Comparison of ENCODE assay signal across 19 cellular contexts in the genomic region with DNA sequence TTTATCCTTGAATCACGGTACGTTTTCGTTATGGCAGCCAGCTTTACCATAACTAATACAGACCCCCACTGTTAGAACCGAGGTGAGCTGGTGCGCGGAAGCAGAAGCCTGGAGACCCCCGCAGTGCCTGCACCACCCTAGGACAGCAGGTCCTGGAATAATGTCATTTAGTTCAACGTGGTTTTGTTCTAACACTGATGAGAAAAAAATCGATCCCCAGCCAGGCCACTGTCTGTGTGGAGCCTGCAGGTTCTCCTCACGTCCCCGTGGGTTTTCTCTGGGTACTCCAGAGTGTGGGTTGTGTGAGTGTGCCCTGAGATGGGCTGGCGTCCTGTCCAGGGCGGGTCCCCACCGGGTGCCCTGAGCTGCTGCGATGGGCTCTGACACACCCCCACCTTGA.
DNase-seq lines count a peak whose midpoint lies in the region; ATAC-seq, FAIRE-seq and TF ChIP-seq lines count a peak whose summit lies in the region.
"Had no signal": no experiment of that assay in that cellular context is flagged by ENCODE, and none has a peak within 500 bp of the region (broad histone marks: within the 10 kb centered on the region; RNA-seq: fewer than 3 reads in every experiment).

No MANE protein-coding gene starts in this region.

- no peak overlapping the region for H2BK12ac ChIP-seq in H1 (ENCODE audit: low read depth, low read length)

- no peak overlapping the region for H2BK120ac ChIP-seq in H1 (replicated peaks; ENCODE audit: low read depth, low read length)

- no peak for TF ChIP-seq EP300 in H1 (IDR thresholded peaks at IDR 0.05; ENCODE audit: borderline replicate concordance in 1 of 2, low read depth in 2 of 2, low read length in 2 of 2)

- H3K23me2 ChIP-seq in H1 (ENCODE audit: low read depth, low read length) = no peaks in the 10 kb centered on the region

- DNase-seq in right atrium auricular region (ENCODE audit: low spot score) (peak; percentile 23), cardiac septum (ENCODE audit: low spot score) (no peak), H1 (ENCODE audit: low read depth in 1 of 2, low spot score in 2 of 2) (no peak), osteocyte (ENCODE audit: extremely low spot score, unreplicated experiment) (peak; percentile 68), inferior parietal cortex (ENCODE audit: extremely low spot score) (no peak)
- DNase-seq in stimulated activated naive CD8-positive, alpha-beta T cell treated with anti-CD3 and anti-CD28 coated beads, Interleukin-15, amount 100 ng/mL, for 72 hours = no peak
- DNase-seq: BE2C; CD4-positive, alpha-beta memory T cell; DMS153; DMS79 treated with DMSO at 0.1 percent for 48 hours; EL; GOT3; HFFc6 had no signal

- H3K14ac ChIP-seq in H1 (ENCODE audit: insufficient read length) = no peak overlapping the region

- no peaks in the 10 kb centered on the region for H3K36me3 Mint-ChIP-seq in osteocyte (ENCODE audit: unreplicated experiment)
- H3K36me3 Mint-ChIP-seq: CD4-positive, alpha-beta memory T cell had no signal

- TF ChIP-seq POLR2A in H1 (IDR thresholded peaks at IDR 0.05; ENCODE audit: control extremely low read depth in 1 of 2, low read depth in 2 of 2, low read length in 2 of 2) = no peak

- H4K20me1 ChIP-seq in H1 (replicated peaks in 1 of 2; ENCODE audit: control insufficient read depth in 1 of 2, insufficient read depth in 2 of 2, low read length in 2 of 2) = no peaks in the 10 kb centered on the region

- H3K23ac ChIP-seq in H1 (ENCODE audit: insufficient read length) = no peak overlapping the region

- H2AK5ac ChIP-seq in H1 (ENCODE audit: low read depth, low read length) = no peak overlapping the region

- H3K27ac ChIP-seq in right atrium auricular region (no peak overlapping the region), H1 (ENCODE audit: low read depth, low read length) (no peak overlapping the region)
- H3K27ac ChIP-seq: C4-2B, HL-60 had no signal

- H4K91ac ChIP-seq in H1 (replicated peaks; ENCODE audit: insufficient read length, low read length) = no peak overlapping the region

- no peak for FAIRE-seq in H1 (lab: Jason Lieb, UNC)
- FAIRE-seq: G401.6, GM12891 had no signal

- no peak overlapping the region for H2BK5ac ChIP-seq in H1 (ENCODE audit: low read depth, low read length)

- no peak overlapping the region for H2BK20ac ChIP-seq in H1 (ENCODE audit: low read length)

- POLR2A ChIA-PET in H1 (lab: Charles Lee; ENCODE audit: partially characterized antibody) = no interaction called here

- no peak overlapping the region for H2AFZ ChIP-seq in H1 (ENCODE audit: low read length)

- no peak overlapping the region for H2BK15ac ChIP-seq in H1 (ENCODE audit: low read length)

- no peaks in the 10 kb centered on the region for H3K36me3 ChIP-seq in right atrium auricular region
- no peaks in the 10 kb centered on the region for H3K36me3 ChIP-seq in H1 (ENCODE audit: control insufficient read depth in 2 of 4, insufficient read depth in 4 of 4, low read length in 3 of 4)
- H3K36me3 ChIP-seq: BE2C, HAP-1 had no signal

- H3K4me1 ChIP-seq in right atrium auricular region = no peaks in the 10 kb centered on the region
- peaks cover 0 to 7% (median 5%) of the 10 kb centered on the region in 4 experiments; a peak in 3 of 7 replicates for H3K4me1 ChIP-seq in H1 (replicated peaks in 1 of 4; ENCODE audit: control insufficient read depth in 3 of 4, insufficient read depth in 4 of 4, low read length in 3 of 4)
- H3K4me1 ChIP-seq: BE2C had no signal

- H3K27ac Mint-ChIP-seq in osteocyte (ENCODE audit: unreplicated experiment) = no peak overlapping the region
- no peak overlapping the region for H3K27ac Mint-ChIP-seq in stimulated activated naive CD8-positive, alpha-beta T cell treated with anti-CD3 and anti-CD28 coated beads, Interleukin-15, amount 100 ng/mL, for 72 hours
- H3K27ac Mint-ChIP-seq: HFFc6 had no signal

- no peak overlapping the region for H3K18ac ChIP-seq in H1 (ENCODE audit: extremely low read depth, low read length)

- no peak overlapping the region for H3K9ac ChIP-seq in H1 (replicated peaks in 1 of 4; ENCODE audit: extremely low read depth in 1 of 4, low read depth in 3 of 4, low read length in 3 of 4)

- CTCF ChIA-PET in H1 (lab: Charles Lee; ENCODE audit: partially characterized antibody) = interaction anchor here (1.2 to 1.7 kb wide), 2 partner anchors 131 to 144 kb away, joined by 3 to 4 read pairs; no protein-coding TSS in a partner anchor

- intact Hi-C loops in cardiac septum (cut with DNase I) = no loop called here

- 0 out of 2 replicates have a peak overlapping the region, but pooled peaks have one; percentile 45 for H4K8ac ChIP-seq in H1 (ENCODE audit: extremely low read depth, insufficient read depth, low read length)

- H3K4ac ChIP-seq in H1 (replicated peaks; ENCODE audit: insufficient read length, low read depth, low read length) = no peak overlapping the region

- H3K27me3 Mint-ChIP-seq in osteocyte (ENCODE audit: unreplicated experiment) = no peaks in the 10 kb centered on the region
- H3K27me3 Mint-ChIP-seq in stimulated activated naive CD8-positive, alpha-beta T cell treated with anti-CD3 and anti-CD28 coated beads, Interleukin-15, amount 100 ng/mL, for 72 hours = no peaks in the 10 kb centered on the region
- H3K27me3 Mint-ChIP-seq: CD4-positive, alpha-beta memory T cell had no signal

- no peaks in the 10 kb centered on the region for H3K79me1 ChIP-seq in H1 (ENCODE audit: low read depth, low read length)

- TF ChIP-seq CTCF in right atrium auricular region (IDR thresholded peaks at IDR 0.05) (no peak), H1 (IDR thresholded peaks at IDR 0.05; ENCODE audit: control extremely low read depth in 1 of 3, insufficient read depth in 1 of 3, low read depth in 1 of 3, low read length in 3 of 3) (no peak), osteocyte (IDR thresholded peaks at IDR 0.05) (no peak)

- no peak overlapping the region for H3K4me3 ChIP-seq in right atrium auricular region
- H3K4me3 ChIP-seq in H1 (ENCODE audit: extremely low read depth in 1 of 4, insufficient read depth in 2 of 4, low read depth in 3 of 4, low read length in 4 of 4) = no peak overlapping the region
- H3K4me3 ChIP-seq: HAP-1 had no signal

- H4K5ac ChIP-seq in H1 (ENCODE audit: insufficient read length, low read depth, low read length) = no peak overlapping the region

- no peaks in the 10 kb centered on the region for H3K9me3 ChIP-seq in right atrium auricular region
- H3K9me3 ChIP-seq in H1 (ENCODE audit: insufficient read depth in 2 of 2, low read depth in 1 of 2, low read length in 1 of 2) = peaks cover 14 to 21% of the 10 kb centered on the region in 2 experiments
- H3K9me3 ChIP-seq: BE2C had no signal

- no peak for ATAC-seq in stimulated activated naive CD8-positive, alpha-beta T cell treated with anti-CD3 and anti-CD28 coated beads, Interleukin-15, amount 100 ng/mL, for 72 hours
- ATAC-seq in HG03378 (IDR thresholded peaks at IDR 0.05; ENCODE audit: unreplicated experiment) = no peak

- H3K27me3 ChIP-seq in right atrium auricular region (no peaks in the 10 kb centered on the region), H1 (replicated peaks in 1 of 4; ENCODE audit: control insufficient read depth in 3 of 4, extremely low read depth in 1 of 4, insufficient read depth in 3 of 4, low read length in 3 of 4) (no peaks in the 10 kb centered on the region)
- H3K27me3 ChIP-seq: BE2C had no signal

- H3K4me3 Mint-ChIP-seq in osteocyte (ENCODE audit: unreplicated experiment) = no peak overlapping the region
- no peak overlapping the region for H3K4me3 Mint-ChIP-seq in stimulated activated naive CD8-positive, alpha-beta T cell treated with anti-CD3 and anti-CD28 coated beads, Interleukin-15, amount 100 ng/mL, for 72 hours
- H3K4me3 Mint-ChIP-seq: CD4-positive, alpha-beta memory T cell; HFFc6 had no signal

- WGBS in H1 (ENCODE audit: extremely low coverage in 1 of 2, insufficient coverage in 1 of 2, insufficient read length in 1 of 2, insufficient replicate concordance in 2 of 2, low coverage in 1 of 2, low lambda C conversion rate in 2 of 2, missing lambda C conversion rate in 1 of 2), 2 experiments = 87% methylated on average over 15 of the region's 15 CpGs; no CpG with 5 or more reads in 1 of the 2 experiments

- no peaks in the 10 kb centered on the region for H3K79me2 ChIP-seq in H1 (ENCODE audit: control insufficient read depth in 1 of 2, insufficient read depth in 2 of 2, low read length in 2 of 2)

- H3K9me3 Mint-ChIP-seq in osteocyte (ENCODE audit: unreplicated experiment) = no peaks in the 10 kb centered on the region
- H3K9me3 Mint-ChIP-seq in stimulated activated naive CD8-positive, alpha-beta T cell treated with anti-CD3 and anti-CD28 coated beads, Interleukin-15, amount 100 ng/mL, for 72 hours = no peaks in the 10 kb centered on the region

- no peak overlapping the region for H3K4me2 ChIP-seq in H1 (ENCODE audit: insufficient read depth in 1 of 2, low read depth in 2 of 2, low read length in 2 of 2)

- H3K56ac ChIP-seq in H1 (replicated peaks; ENCODE audit: insufficient read length, low read depth, low read length) = no peak overlapping the region

- TF ChIP-seq RAD21 in H1 (IDR thresholded peaks at IDR 0.05 in 1 of 2, conservative IDR thresholded peaks at IDR 0.05 in 1 of 2; ENCODE audit: low read depth in 2 of 2, low read length in 2 of 2) = no peak

- peaks cover 19% of the 10 kb centered on the region for H3K4me1 Mint-ChIP-seq in osteocyte (ENCODE audit: unreplicated experiment)
- peaks cover 11% of the 10 kb centered on the region for H3K4me1 Mint-ChIP-seq in stimulated activated naive CD8-positive, alpha-beta T cell treated with anti-CD3 and anti-CD28 coated beads, Interleukin-15, amount 100 ng/mL, for 72 hours

TF ChIP-seq in H1, 55 proteins besides CTCF, POLR2A, EP300 and RAD21 (continues in another document):
- TF ChIP-seq, protein P1, sequence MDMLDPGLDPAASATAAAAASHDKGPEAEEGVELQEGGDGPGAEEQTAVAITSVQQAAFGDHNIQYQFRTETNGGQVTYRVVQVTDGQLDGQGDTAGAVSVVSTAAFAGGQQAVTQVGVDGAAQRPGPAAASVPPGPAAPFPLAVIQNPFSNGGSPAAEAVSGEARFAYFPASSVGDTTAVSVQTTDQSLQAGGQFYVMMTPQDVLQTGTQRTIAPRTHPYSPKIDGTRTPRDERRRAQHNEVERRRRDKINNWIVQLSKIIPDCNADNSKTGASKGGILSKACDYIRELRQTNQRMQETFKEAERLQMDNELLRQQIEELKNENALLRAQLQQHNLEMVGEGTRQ (IDR thresholded peaks at IDR 0.05; ENCODE audit: low read length) = no peak
- TF ChIP-seq SRF (IDR thresholded peaks at IDR 0.05; ENCODE audit: low read depth, low read length) = no peak
- TF ChIP-seq JUND (IDR thresholded peaks at IDR 0.05; ENCODE audit: low read length) = no peak

Comparison
In these comparisons a context has a peak if more than half of its experiments do, and no peak if none do; other contexts are left out.
1. DNase-seq: peak in right atrium auricular region (single experiment) and osteocyte (single experiment); none in cardiac septum (single experiment), H1 (0 of 2), stimulated activated naive CD8-positive, alpha-beta T cell treated with anti-CD3 and anti-CD28 coated beads, Interleukin-15, amount 100 ng/mL, for 72 hours (0 of 2) and inferior parietal cortex (single experiment).